ENCODE assay signal across 8 cellular contexts in the genomic region with DNA sequence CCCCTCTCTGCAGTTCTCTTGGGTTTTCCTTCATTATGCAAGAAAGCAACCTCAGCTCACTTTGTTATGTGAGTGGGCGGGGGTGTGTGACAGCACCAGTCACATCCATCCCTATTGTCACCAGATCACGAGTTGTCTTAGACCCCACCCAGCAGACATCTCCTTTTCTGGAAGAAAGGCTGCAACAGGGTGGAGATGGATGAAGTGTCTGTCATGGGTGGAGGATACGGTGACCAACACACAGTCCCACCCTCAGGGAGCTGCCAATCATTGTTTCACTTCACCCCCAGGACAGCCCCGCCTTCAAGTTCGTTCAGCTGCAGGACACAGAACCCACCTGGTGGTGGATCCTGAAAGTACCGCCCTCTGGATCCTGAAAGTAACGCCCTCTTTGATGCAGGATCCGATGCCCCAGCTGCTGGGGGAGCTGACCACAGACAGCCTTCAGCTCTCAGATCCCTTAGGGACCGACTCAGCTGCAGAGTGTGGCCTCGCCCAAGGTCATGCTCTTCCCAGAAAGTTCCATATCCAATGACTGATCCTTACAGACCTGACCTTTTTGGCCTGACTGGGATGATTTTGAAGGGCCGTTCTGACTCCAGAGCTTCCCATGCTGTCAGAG.
DNase-seq lines count a peak whose midpoint lies in the region; ATAC-seq and TF ChIP-seq lines count a peak whose summit lies in the region.

No MANE protein-coding gene starts in this region.

- no peaks in the 10 kb centered on the region for H3K27me3 ChIP-seq in iPS-15b (ENCODE audit: control insufficient read depth, insufficient read depth, low read length)
- H3K27me3 ChIP-seq in body of pancreas: no peaks in the 10 kb centered on the region

- no peak for TF ChIP-seq POLR2A in body of pancreas (IDR thresholded peaks at IDR 0.05)

- intact Hi-C loops in body of pancreas (cut with DNase I): loop anchor here (10.0 kb wide), 1 partner anchor 421 kb away; no protein-coding TSS in a partner anchor

- peak in 1 of 7 experiments; percentile 2 for TF ChIP-seq CTCF in body of pancreas (IDR thresholded peaks at IDR 0.05)

- H3K36me3 ChIP-seq in iPS-15b (ENCODE audit: control insufficient read depth, insufficient read depth, low read length): no peaks in the 10 kb centered on the region
- no peaks in the 10 kb centered on the region for H3K36me3 ChIP-seq in body of pancreas (replicated peaks in 1 of 2; ENCODE audit: insufficient read depth in 1 of 2, low read depth in 2 of 2)

- no peak overlapping the region for H3K27ac ChIP-seq in body of pancreas

- DNase-seq in SIG-M5 treated with dmso at 0.1 percent for 504 hours (lab: John Stamatoyannopoulos, UW; ENCODE audit: unreplicated experiment): peak; percentile 4
- no peak for DNase-seq in SIG-M5 (lab: John Stamatoyannopoulos, UW)
- peak; percentile 27 to 46 for DNase-seq in activated CD4-positive, alpha-beta T cell treated with anti-CD3 and anti-CD28 coated beads, Interleukin-2, amount 50 U/mL, for 48 hours
- no peak for DNase-seq in body of pancreas
- DNase-seq in NCI-H1930 (lab: John Stamatoyannopoulos, UW): no peak

- peak; percentile 66 for ATAC-seq in HG03520 (IDR thresholded peaks at IDR 0.05; ENCODE audit: unreplicated experiment)
- no peak for ATAC-seq in body of pancreas
- no peak for ATAC-seq in GM18873 (IDR thresholded peaks at IDR 0.05; ENCODE audit: low FRiP score, unreplicated experiment)

- H3K9me3 ChIP-seq in iPS-15b (ENCODE audit: control insufficient read depth, insufficient read depth, low read length) (no peaks in the 10 kb centered on the region), body of pancreas (no peaks in the 10 kb centered on the region)

- H3K9ac ChIP-seq in iPS-15b (ENCODE audit: low read depth, low read length): no peak overlapping the region

- H3K4me1 ChIP-seq in iPS-15b (ENCODE audit: control insufficient read depth, insufficient read depth, low read length) (peaks cover 2% of the 10 kb centered on the region), body of pancreas (no peaks in the 10 kb centered on the region)

- H3K4me3 ChIP-seq in iPS-15b (ENCODE audit: low read depth, low read length): peak overlapping the region; percentile 40
- H3K4me3 ChIP-seq in body of pancreas: no peak overlapping the region

- 68 to 80% methylated on average over 5 to 11 of the region's 11 CpGs for WGBS in body of pancreas, 2 donors

Comparison
In these comparisons a context has a peak if more than half of its experiments do, and no peak if none do; other contexts are left out.
1. DNase-seq: peak in SIG-M5 treated with dmso at 0.1 percent for 504 hours (single experiment) and activated CD4-positive, alpha-beta T cell treated with anti-CD3 and anti-CD28 coated beads, Interleukin-2, amount 50 U/mL, for 48 hours (2 of 2); none in SIG-M5 (single experiment), body of pancreas (0 of 4) and NCI-H1930 (0 of 2).